ENCODE assay signal across 12 cellular contexts in the genomic region with DNA sequence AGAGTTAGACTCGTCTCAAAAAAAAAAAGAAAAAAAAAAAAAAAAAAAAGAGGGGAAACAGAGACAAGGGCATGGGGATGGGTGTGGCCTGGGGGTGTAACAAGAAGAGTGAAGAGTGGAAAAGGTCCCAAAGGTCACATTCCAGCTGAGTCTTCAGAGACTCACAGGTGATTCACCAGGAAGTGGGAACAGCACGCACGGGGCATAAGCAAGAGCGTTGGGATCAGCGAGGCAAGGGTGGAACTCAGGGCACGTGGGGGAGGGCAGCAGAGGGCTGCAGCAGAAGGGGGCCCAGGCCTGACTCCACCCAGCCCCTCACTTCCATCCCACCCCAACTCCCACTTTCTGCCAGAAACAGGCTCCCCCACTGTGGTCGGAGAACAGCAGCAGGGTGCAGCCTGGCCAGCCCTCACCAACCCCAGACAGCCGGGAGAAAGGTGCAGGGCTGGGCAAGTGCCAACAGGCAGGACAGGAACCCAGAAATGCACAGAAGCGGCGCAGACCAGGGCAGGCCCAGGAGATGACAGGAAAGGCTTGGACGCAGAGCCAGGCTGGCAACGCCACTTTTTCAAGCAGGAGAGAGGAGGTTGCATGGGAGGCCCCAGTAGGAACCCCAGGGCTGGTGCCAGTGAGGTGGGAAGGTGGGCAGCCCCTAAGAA. TPM values are rescaled to one million over a fixed set of nuclear protein-coding genes. Genes with fewer than 3 reads are reported as not detected.
DNase-seq lines count a peak whose midpoint lies in the region; ATAC-seq and TF ChIP-seq lines count a peak whose summit lies in the region.
"Had no signal": no experiment of that assay in that cellular context is flagged by ENCODE, and none has a peak within 500 bp of the region (broad histone marks: within the 10 kb centered on the region; RNA-seq: fewer than 3 reads in every experiment).

No MANE protein-coding gene starts in this region.

- in situ Hi-C loops in transverse colon (cut with MboI; ENCODE audit: low pct_ligation_motif_present in 1 of 4, low pct_unique_long_range_greater_than_20kb in 1 of 4, low sequenced_read_pairs in 3 of 4) = loop anchor here in 2 of 4 donors (25.0 kb wide), 2 partner anchors 211 to 236 kb away; no protein-coding TSS in a partner anchor

- H3K9me3 ChIP-seq in transverse colon = no peaks in the 10 kb centered on the region
- H3K9me3 ChIP-seq: esophagus muscularis mucosa had no signal

- TF ChIP-seq POLR2A in transverse colon (IDR thresholded peaks at IDR 0.05) = no peak

- TF ChIP-seq CTCF in foreskin fibroblast (IDR thresholded peaks at IDR 0.05; ENCODE audit: low read depth, low read length) = no peak
- TF ChIP-seq CTCF in transverse colon (IDR thresholded peaks at IDR 0.05) = no peak

- no peak overlapping the region for H3K27ac ChIP-seq in transverse colon
- H3K27ac ChIP-seq: esophagus muscularis mucosa had no signal

- H3K4me3 ChIP-seq in foreskin fibroblast (ENCODE audit: low read depth in 1 of 2, low read length in 2 of 2) (no peak overlapping the region), transverse colon (no peak overlapping the region)
- H3K4me3 ChIP-seq: esophagus muscularis mucosa had no signal

- ATAC-seq in GM21515 (IDR thresholded peaks at IDR 0.05; ENCODE audit: unreplicated experiment) (no peak), HG02840 (IDR thresholded peaks at IDR 0.05; ENCODE audit: low FRiP score, unreplicated experiment) (no peak)
- ATAC-seq: natural killer cell had no signal

- DNase-seq in HCEC 1CT (peak; percentile 91), RPMI7951 (ENCODE audit: low read depth) (peak; percentile 92), foreskin fibroblast (peak; percentile 76 to 78), transverse colon (peak; percentile 27), activated gamma-delta T cell treated with Interleukin-2 at 50 U/mL for 16 hours (no peak)
- DNase-seq: immature natural killer cell; natural killer cell; NCI-H2107; stimulated activated CD4-positive, alpha-beta T cell treated with anti-CD3 and anti-CD28 coated beads, Interleukin-12 subunit alpha, Interleukin-12 subunit beta, amount 100 ng/mL, for 4 hours had no signal

- peaks cover 14 to 24% (median 19%) of the 10 kb centered on the region in 4 donors for H3K4me1 ChIP-seq in transverse colon

- H3K27me3 ChIP-seq in transverse colon = no peaks in the 10 kb centered on the region
- H3K27me3 ChIP-seq: esophagus muscularis mucosa had no signal

- intact Hi-C loops in transverse colon (cut with DNase I; ENCODE audit: low total_unique reads) = no loop called here

- WGBS in transverse colon (ENCODE audit: low coverage in 1 of 2), 2 donors = 81% methylated on average over 12 of the region's 12 CpGs; no CpG with 5 or more reads in 1 of the 2 donors

- TF ChIP-seq EP300 in transverse colon (IDR thresholded peaks at IDR 0.05; ENCODE audit: low read depth) = no peak

- peaks cover 0 to 14% (median 0%) of the 10 kb centered on the region in 4 donors for H3K36me3 ChIP-seq in transverse colon

RNA-seq across cellular contexts. Expression of a gene that starts 3.3 kb away (rescaled TPM):
- 17.2 and 17.4 TPM in 2 replicates for total RNA-seq in RPMI7951 (2014; rRNA removed; shearing (Covaris generic))
- 10 to 100 TPM; 20.3 to 29.1 (median 21.8) TPM for total RNA-seq in transverse colon
